Comparison of ENCODE assay signal across 1 cellular context in the genomic region with DNA sequence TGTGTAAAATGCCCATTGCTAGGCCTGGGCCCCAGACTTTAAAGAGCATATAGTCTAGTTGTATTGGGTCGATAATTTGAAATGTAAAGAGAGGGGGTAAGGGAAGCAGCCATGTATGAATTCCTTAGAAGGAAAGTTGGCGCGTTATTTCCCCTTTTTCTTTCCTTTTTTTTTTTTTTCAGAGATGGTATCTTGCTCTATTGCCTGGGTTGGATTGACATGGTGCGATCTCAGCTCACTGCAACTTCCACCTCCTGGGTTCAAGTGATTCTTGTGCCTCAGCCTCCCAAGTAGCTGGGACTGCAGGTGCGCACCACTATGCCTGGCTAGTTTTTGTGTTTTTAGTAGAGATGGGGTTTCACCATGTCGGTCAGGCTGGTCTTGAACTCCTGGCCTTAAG.
A peak's percentile ranks its signal among the peaks of the same experiment; 100 is the strongest.
TF ChIP-seq lines count a peak whose summit lies in the region.
"Not testable (repeated sequence)": the region's sequence is repeated elsewhere in the genome, so short reads cannot be mapped to it uniquely, and the experiment has no call there.

No MANE protein-coding gene starts in this region.

TF ChIP-seq in K562, 482 proteins besides CTCF, POLR2A, EP300 and RAD21:
- TF ChIP-seq, protein P1, sequence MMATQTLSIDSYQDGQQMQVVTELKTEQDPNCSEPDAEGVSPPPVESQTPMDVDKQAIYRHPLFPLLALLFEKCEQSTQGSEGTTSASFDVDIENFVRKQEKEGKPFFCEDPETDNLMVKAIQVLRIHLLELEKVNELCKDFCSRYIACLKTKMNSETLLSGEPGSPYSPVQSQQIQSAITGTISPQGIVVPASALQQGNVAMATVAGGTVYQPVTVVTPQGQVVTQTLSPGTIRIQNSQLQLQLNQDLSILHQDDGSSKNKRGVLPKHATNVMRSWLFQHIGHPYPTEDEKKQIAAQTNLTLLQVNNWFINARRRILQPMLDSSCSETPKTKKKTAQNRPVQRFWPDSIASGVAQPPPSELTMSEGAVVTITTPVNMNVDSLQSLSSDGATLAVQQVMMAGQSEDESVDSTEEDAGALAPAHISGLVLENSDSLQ (IDR thresholded peaks at IDR 0.05) = peak; percentile 83
- TF ChIP-seq, protein P2, sequence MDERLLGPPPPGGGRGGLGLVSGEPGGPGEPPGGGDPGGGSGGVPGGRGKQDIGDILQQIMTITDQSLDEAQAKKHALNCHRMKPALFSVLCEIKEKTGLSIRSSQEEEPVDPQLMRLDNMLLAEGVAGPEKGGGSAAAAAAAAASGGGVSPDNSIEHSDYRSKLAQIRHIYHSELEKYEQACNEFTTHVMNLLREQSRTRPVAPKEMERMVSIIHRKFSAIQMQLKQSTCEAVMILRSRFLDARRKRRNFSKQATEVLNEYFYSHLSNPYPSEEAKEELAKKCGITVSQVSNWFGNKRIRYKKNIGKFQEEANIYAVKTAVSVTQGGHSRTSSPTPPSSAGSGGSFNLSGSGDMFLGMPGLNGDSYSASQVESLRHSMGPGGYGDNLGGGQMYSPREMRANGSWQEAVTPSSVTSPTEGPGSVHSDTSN (CRISPR knock-in tag; IDR thresholded peaks at IDR 0.05; ENCODE audit: low read depth) = not testable (repeated sequence)
- TF ChIP-seq, protein P2 (tag; conservative IDR thresholded peaks at IDR 0.05; ENCODE audit: low read depth) = peak; percentile 39; the same call in 1 of the 2 replicates
- peak; percentile 42; the same call in 1 of the 2 replicates for TF ChIP-seq SMARCE1 (IDR thresholded peaks at IDR 0.05)
- TF ChIP-seq ZNF384 (IDR thresholded peaks at IDR 0.05; ENCODE audit: low read depth, low read length) = peak; percentile 91
